Comparison of ENCODE assay signal across 28 cellular contexts in genomic region chr7:55405856-55406541, GRCh38. TPM values are rescaled to one million over a fixed set of nuclear protein-coding genes. Genes with fewer than 3 reads are reported as not detected.
A peak's percentile ranks its signal among the peaks of the same experiment; 100 is the strongest.
DNase-seq lines count a peak whose midpoint lies in the region; ATAC-seq and TF ChIP-seq lines count a peak whose summit lies in the region.
"Had no signal": no experiment of that assay in that cellular context is flagged by ENCODE, and none has a peak within 500 bp of the region (broad histone marks: within the 10 kb centered on the region; RNA-seq: fewer than 3 reads in every experiment).

No MANE protein-coding gene starts in this region.

- no peak overlapping the region for H3K4me3 ChIP-seq in transverse colon
- H3K4me3 ChIP-seq: cardiac muscle cell, coronary artery, heart right ventricle, sigmoid colon, vagina had no signal

- no peaks in the 10 kb centered on the region for H3K36me3 ChIP-seq in transverse colon

- TF ChIP-seq POLR2A in transverse colon (IDR thresholded peaks at IDR 0.05) = no peak

- H3K9me3 Mint-ChIP-seq in endothelial cell (ENCODE audit: unreplicated experiment) = peaks cover 3% of the 10 kb centered on the region
- H3K9me3 Mint-ChIP-seq in stimulated activated memory B cell treated with anti-CD40 and anti-IgM and Interleukin-4, amounts not matched to agents 10 μg/mL and 1 μg/mL and 100 μg/mL, for 72 hours = no peaks in the 10 kb centered on the region
- H3K9me3 Mint-ChIP-seq: activated naive CD8-positive, alpha-beta T cell treated with anti-CD3 and anti-CD28 coated beads for 36 hours; CD8-positive, alpha-beta memory T cell; effector memory CD8-positive, alpha-beta T cell; stimulated activated naive B cell treated with anti-CD40 and anti-IgM and Interleukin-4, amounts not matched to agents 10 μg/mL and 1 μg/mL and 100 μg/mL, for 72 hours; T-helper 1 cell treated with Interleukin-12 subunit alpha and Interleukin-12 subunit beta and Interleukin-4 antibody, amounts not matched to agents 30 μg/mL and 1 μg/mL, for 36 hours had no signal

- 60% methylated on average over 16 of the region's 16 CpGs; no CpG with 5 or more reads in 1 of the 2 donors for WGBS in transverse colon (ENCODE audit: low coverage in 1 of 2), 2 donors

- peak; percentile 17 for DNase-seq in NCI-H2196 (lab: John Stamatoyannopoulos, UW; ENCODE audit: unreplicated experiment)
- no peak for DNase-seq in NCI-H2196 treated with DMSO at 0.1 percent for 48 hours (lab: John Stamatoyannopoulos, UW; ENCODE audit: unreplicated experiment)
- peak; percentile 26 for DNase-seq in NCI-H345 treated with DMSO at 0.1 percent for 48 hours (lab: John Stamatoyannopoulos, UW; ENCODE audit: unreplicated experiment)
- no peak for DNase-seq in endothelial cell (ENCODE audit: low spot score)
- DNase-seq in transverse colon = peak; percentile 26
- no peak for DNase-seq in iPS-NIHi11 (ENCODE audit: low spot score)
- no peak for DNase-seq in NOMO-1 treated with dmso at 0.1 percent for 144 hours (lab: John Stamatoyannopoulos, UW; ENCODE audit: unreplicated experiment)
- DNase-seq: activated CD8-positive, alpha-beta T cell treated with anti-CD3 and anti-CD28 coated beads, Interleukin-2, amount 10 ng/mL, durations not matched to agents 7 days and 5 days; activated naive CD8-positive, alpha-beta T cell treated with anti-CD3 and anti-CD28 coated beads for 36 hours; aorta; CD8-positive, alpha-beta memory T cell; effector memory CD8-positive, alpha-beta T cell; foreskin keratinocyte; GF-D8; heart right ventricle; NCI-H1436; sigmoid colon; SK-N-SH; stimulated activated CD4-positive, alpha-beta T cell treated with anti-CD3 and anti-CD28 coated beads, Interleukin-4, amount 100 ng/mL, for 4 hours; stimulated activated naive B cell treated with anti-CD40 and anti-IgM and Interleukin-4, amounts not matched to agents 10 μg/mL and 1 μg/mL and 100 μg/mL, for 72 hours had no signal

- intact Hi-C loops in transverse colon (cut with DNase I; ENCODE audit: low total_unique reads) = no loop called here

- peaks cover 2% of the 10 kb centered on the region for H3K27me3 Mint-ChIP-seq in endothelial cell (ENCODE audit: unreplicated experiment)
- H3K27me3 Mint-ChIP-seq in stimulated activated memory B cell treated with anti-CD40 and anti-IgM and Interleukin-4, amounts not matched to agents 10 μg/mL and 1 μg/mL and 100 μg/mL, for 72 hours = no peaks in the 10 kb centered on the region
- H3K27me3 Mint-ChIP-seq: activated naive CD8-positive, alpha-beta T cell treated with anti-CD3 and anti-CD28 coated beads for 36 hours; CD8-positive, alpha-beta memory T cell; effector memory CD8-positive, alpha-beta T cell; stimulated activated naive B cell treated with anti-CD40 and anti-IgM and Interleukin-4, amounts not matched to agents 10 μg/mL and 1 μg/mL and 100 μg/mL, for 72 hours had no signal

- H3K9me3 ChIP-seq in transverse colon = no peaks in the 10 kb centered on the region
- H3K9me3 ChIP-seq: heart right ventricle, sigmoid colon, SK-N-SH, vagina had no signal

- no peak for ATAC-seq in stimulated activated memory B cell treated with anti-CD40 and anti-IgM and Interleukin-4, amounts not matched to agents 10 μg/mL and 1 μg/mL and 100 μg/mL, for 72 hours
- ATAC-seq: activated CD8-positive, alpha-beta T cell treated with anti-CD3 and anti-CD28 coated beads, Interleukin-2, amount 10 ng/mL, durations not matched to agents 7 days and 5 days; effector memory CD8-positive, alpha-beta T cell; esophagus mucosa; foreskin keratinocyte; heart right ventricle; stimulated activated naive B cell treated with anti-CD40 and anti-IgM and Interleukin-4, amounts not matched to agents 10 μg/mL and 1 μg/mL and 100 μg/mL, for 72 hours had no signal

- TF ChIP-seq CTCF in endothelial cell (IDR thresholded peaks at IDR 0.05; ENCODE audit: unreplicated experiment) = no peak
- TF ChIP-seq CTCF in transverse colon (IDR thresholded peaks at IDR 0.05) = no peak

- peaks cover 0 to 15% (median 3%) of the 10 kb centered on the region in 4 donors for H3K4me1 ChIP-seq in transverse colon
- H3K4me1 ChIP-seq: foreskin keratinocyte, heart right ventricle, sigmoid colon, vagina had no signal

- H3K36me3 Mint-ChIP-seq in endothelial cell (ENCODE audit: low read depth, unreplicated experiment) = peaks cover 23% of the 10 kb centered on the region
- peaks cover 42% of the 10 kb centered on the region for H3K36me3 Mint-ChIP-seq in stimulated activated memory B cell treated with anti-CD40 and anti-IgM and Interleukin-4, amounts not matched to agents 10 μg/mL and 1 μg/mL and 100 μg/mL, for 72 hours

- H3K27me3 ChIP-seq in transverse colon = no peaks in the 10 kb centered on the region
- H3K27me3 ChIP-seq: cardiac muscle cell, foreskin keratinocyte, heart right ventricle, sigmoid colon, vagina had no signal

- in situ Hi-C loops in transverse colon (cut with MboI; ENCODE audit: low pct_ligation_motif_present in 1 of 4, low pct_unique_long_range_greater_than_20kb in 1 of 4, low sequenced_read_pairs in 3 of 4) = loop anchor here in 3 of 4 donors (5.0 to 25.0 kb wide), 3 partner anchors 119 to 644 kb away; partner anchors contain the start of gene SEC61G (in 2 of the 3)

- H3K27ac Mint-ChIP-seq in endothelial cell (ENCODE audit: unreplicated experiment) = no peak overlapping the region
- no peak overlapping the region for H3K27ac Mint-ChIP-seq in stimulated activated memory B cell treated with anti-CD40 and anti-IgM and Interleukin-4, amounts not matched to agents 10 μg/mL and 1 μg/mL and 100 μg/mL, for 72 hours
- H3K27ac Mint-ChIP-seq: activated CD8-positive, alpha-beta T cell treated with anti-CD3 and anti-CD28 coated beads, Interleukin-2, amount 10 ng/mL, durations not matched to agents 7 days and 5 days; activated naive CD8-positive, alpha-beta T cell treated with anti-CD3 and anti-CD28 coated beads for 36 hours; effector memory CD8-positive, alpha-beta T cell; stimulated activated naive B cell treated with anti-CD40 and anti-IgM and Interleukin-4, amounts not matched to agents 10 μg/mL and 1 μg/mL and 100 μg/mL, for 72 hours; T-helper 1 cell treated with Interleukin-12 subunit alpha and Interleukin-12 subunit beta and Interleukin-4 antibody, amounts not matched to agents 30 μg/mL and 1 μg/mL, for 36 hours had no signal

- peak overlapping the region; percentile 63 for H3K4me3 Mint-ChIP-seq in endothelial cell (ENCODE audit: unreplicated experiment)
- no peak overlapping the region for H3K4me3 Mint-ChIP-seq in stimulated activated memory B cell treated with anti-CD40 and anti-IgM and Interleukin-4, amounts not matched to agents 10 μg/mL and 1 μg/mL and 100 μg/mL, for 72 hours
- H3K4me3 Mint-ChIP-seq: activated CD8-positive, alpha-beta T cell treated with anti-CD3 and anti-CD28 coated beads, Interleukin-2, amount 10 ng/mL, durations not matched to agents 7 days and 5 days; activated naive CD8-positive, alpha-beta T cell treated with anti-CD3 and anti-CD28 coated beads for 36 hours; CD8-positive, alpha-beta memory T cell; effector memory CD8-positive, alpha-beta T cell; neural crest cell; stimulated activated naive B cell treated with anti-CD40 and anti-IgM and Interleukin-4, amounts not matched to agents 10 μg/mL and 1 μg/mL and 100 μg/mL, for 72 hours; T-helper 1 cell treated with Interleukin-12 subunit alpha and Interleukin-12 subunit beta and Interleukin-4 antibody, amounts not matched to agents 30 μg/mL and 1 μg/mL, for 36 hours had no signal

- H3K4me1 Mint-ChIP-seq in endothelial cell (ENCODE audit: unreplicated experiment) = no peaks in the 10 kb centered on the region
- H3K4me1 Mint-ChIP-seq in stimulated activated memory B cell treated with anti-CD40 and anti-IgM and Interleukin-4, amounts not matched to agents 10 μg/mL and 1 μg/mL and 100 μg/mL, for 72 hours = peaks cover 7% of the 10 kb centered on the region
- H3K4me1 Mint-ChIP-seq: activated naive CD8-positive, alpha-beta T cell treated with anti-CD3 and anti-CD28 coated beads for 36 hours; CD8-positive, alpha-beta memory T cell; neural crest cell had no signal

- TF ChIP-seq EP300 in transverse colon (IDR thresholded peaks at IDR 0.05; ENCODE audit: low read depth) = no peak

- no peak overlapping the region for H3K27ac ChIP-seq in transverse colon
- H3K27ac ChIP-seq: cardiac muscle cell, coronary artery, foreskin keratinocyte, heart right ventricle, RWPE1, sigmoid colon, vagina had no signal

RNA-seq across cellular contexts. Expression of gene LANCL2, which starts 40.9 kb away (rescaled TPM):
- total RNA-seq in endothelial cell (ENCODE audit: unreplicated experiment) (14.8 TPM), transverse colon (10 to 100 TPM in 3 of 4 donors, 1 to 10 TPM in 1; 6.4 to 27.0 (median 15.6) TPM)

Comparison
In these comparisons a context has a peak if more than half of its experiments do, and no peak if none do; other contexts are left out.
1. DNase-seq: peak in NCI-H2196 (single experiment), NCI-H345 treated with DMSO at 0.1 percent for 48 hours (single experiment) and transverse colon (single experiment); none in NCI-H2196 treated with DMSO at 0.1 percent for 48 hours (single experiment), endothelial cell (single experiment), iPS-NIHi11 (single experiment) and NOMO-1 treated with dmso at 0.1 percent for 144 hours (single experiment).